Comparison of ENCODE assay signal across 1 cellular context in the genomic region with DNA sequence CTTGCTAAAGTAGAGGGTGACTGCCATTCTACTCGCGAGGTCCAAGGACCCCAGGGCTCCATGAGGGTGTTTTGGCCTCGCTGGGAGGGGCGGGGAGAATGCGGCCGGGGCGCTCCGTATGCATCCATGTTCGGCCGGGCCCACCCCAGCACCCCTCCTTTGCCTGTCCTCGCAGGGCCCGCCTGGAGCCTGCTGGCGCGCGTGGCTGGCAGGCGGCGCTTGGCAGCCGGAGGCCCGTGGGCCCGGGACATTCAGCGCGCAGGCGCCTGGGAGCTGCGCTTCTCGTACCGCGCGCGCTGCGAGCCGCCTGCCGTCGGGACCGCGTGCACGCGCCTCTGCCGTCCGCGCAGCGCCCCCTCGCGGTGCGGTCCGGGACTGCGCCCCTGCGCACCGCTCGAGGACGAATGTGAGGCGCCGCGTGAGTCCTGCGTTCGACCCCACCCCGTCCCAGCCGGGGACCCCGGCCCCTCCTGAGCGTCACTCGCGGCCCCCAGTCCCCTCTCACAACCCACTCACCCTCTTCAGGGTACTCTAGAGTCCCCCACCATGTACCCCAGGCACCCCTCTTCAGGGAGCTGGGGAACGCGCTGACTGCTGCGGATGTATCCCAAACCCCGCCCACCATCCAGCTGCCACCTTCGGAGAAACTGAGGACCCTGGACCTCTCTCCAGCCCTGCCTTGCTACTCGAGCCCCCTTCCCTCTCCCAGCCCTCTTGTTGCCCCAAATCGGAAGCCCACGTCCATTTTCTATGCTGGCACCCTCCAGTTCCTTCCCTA.
TF ChIP-seq lines count a peak whose summit lies in the region.

No MANE protein-coding gene starts in this region.

TF ChIP-seq in K562, 482 proteins besides CTCF, POLR2A, EP300 and RAD21 (continued from another document and continues in another):
- TF ChIP-seq, protein P1, sequence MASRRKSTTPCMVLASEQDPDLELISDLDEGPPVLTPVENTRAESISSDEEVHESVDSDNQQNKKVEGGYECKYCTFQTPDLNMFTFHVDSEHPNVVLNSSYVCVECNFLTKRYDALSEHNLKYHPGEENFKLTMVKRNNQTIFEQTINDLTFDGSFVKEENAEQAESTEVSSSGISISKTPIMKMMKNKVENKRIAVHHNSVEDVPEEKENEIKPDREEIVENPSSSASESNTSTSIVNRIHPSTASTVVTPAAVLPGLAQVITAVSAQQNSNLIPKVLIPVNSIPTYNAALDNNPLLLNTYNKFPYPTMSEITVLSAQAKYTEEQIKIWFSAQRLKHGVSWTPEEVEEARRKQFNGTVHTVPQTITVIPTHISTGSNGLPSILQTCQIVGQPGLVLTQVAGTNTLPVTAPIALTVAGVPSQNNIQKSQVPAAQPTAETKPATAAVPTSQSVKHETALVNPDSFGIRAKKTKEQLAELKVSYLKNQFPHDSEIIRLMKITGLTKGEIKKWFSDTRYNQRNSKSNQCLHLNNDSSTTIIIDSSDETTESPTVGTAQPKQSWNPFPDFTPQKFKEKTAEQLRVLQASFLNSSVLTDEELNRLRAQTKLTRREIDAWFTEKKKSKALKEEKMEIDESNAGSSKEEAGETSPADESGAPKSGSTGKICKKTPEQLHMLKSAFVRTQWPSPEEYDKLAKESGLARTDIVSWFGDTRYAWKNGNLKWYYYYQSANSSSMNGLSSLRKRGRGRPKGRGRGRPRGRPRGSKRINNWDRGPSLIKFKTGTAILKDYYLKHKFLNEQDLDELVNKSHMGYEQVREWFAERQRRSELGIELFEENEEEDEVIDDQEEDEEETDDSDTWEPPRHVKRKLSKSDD (conservative IDR thresholded peaks at IDR 0.05; ENCODE audit: low read length) = 0 out of 2 replicates have a peak, but pooled peaks have one; percentile 24
- TF ChIP-seq, protein P2, sequence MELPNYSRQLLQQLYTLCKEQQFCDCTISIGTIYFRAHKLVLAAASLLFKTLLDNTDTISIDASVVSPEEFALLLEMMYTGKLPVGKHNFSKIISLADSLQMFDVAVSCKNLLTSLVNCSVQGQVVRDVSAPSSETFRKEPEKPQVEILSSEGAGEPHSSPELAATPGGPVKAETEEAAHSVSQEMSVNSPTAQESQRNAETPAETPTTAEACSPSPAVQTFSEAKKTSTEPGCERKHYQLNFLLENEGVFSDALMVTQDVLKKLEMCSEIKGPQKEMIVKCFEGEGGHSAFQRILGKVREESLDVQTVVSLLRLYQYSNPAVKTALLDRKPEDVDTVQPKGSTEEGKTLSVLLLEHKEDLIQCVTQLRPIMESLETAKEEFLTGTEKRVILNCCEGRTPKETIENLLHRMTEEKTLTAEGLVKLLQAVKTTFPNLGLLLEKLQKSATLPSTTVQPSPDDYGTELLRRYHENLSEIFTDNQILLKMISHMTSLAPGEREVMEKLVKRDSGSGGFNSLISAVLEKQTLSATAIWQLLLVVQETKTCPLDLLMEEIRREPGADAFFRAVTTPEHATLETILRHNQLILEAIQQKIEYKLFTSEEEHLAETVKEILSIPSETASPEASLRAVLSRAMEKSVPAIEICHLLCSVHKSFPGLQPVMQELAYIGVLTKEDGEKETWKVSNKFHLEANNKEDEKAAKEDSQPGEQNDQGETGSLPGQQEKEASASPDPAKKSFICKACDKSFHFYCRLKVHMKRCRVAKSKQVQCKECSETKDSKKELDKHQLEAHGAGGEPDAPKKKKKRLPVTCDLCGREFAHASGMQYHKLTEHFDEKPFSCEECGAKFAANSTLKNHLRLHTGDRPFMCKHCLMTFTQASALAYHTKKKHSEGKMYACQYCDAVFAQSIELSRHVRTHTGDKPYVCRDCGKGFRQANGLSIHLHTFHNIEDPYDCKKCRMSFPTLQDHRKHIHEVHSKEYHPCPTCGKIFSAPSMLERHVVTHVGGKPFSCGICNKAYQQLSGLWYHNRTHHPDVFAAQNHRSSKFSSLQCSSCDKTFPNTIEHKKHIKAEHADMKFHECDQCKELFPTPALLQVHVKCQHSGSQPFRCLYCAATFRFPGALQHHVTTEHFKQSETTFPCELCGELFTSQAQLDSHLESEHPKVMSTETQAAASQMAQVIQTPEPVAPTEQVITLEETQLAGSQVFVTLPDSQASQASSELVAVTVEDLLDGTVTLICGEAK (IDR thresholded peaks at IDR 0.05) = no peak
- TF ChIP-seq, protein P2 (CRISPR knock-in tag; IDR thresholded peaks at IDR 0.05) = peak; percentile 67
- peak; percentile 75 for TF ChIP-seq SMAD4 (CRISPR knock-in tag; conservative IDR thresholded peaks at IDR 0.05)
- TF ChIP-seq, protein P3, sequence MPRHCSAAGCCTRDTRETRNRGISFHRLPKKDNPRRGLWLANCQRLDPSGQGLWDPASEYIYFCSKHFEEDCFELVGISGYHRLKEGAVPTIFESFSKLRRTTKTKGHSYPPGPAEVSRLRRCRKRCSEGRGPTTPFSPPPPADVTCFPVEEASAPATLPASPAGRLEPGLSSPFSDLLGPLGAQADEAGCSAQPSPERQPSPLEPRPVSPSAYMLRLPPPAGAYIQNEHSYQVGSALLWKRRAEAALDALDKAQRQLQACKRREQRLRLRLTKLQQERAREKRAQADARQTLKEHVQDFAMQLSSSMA (CRISPR knock-in tag; IDR thresholded peaks at IDR 0.05) = no peak
- TF ChIP-seq, protein P4, sequence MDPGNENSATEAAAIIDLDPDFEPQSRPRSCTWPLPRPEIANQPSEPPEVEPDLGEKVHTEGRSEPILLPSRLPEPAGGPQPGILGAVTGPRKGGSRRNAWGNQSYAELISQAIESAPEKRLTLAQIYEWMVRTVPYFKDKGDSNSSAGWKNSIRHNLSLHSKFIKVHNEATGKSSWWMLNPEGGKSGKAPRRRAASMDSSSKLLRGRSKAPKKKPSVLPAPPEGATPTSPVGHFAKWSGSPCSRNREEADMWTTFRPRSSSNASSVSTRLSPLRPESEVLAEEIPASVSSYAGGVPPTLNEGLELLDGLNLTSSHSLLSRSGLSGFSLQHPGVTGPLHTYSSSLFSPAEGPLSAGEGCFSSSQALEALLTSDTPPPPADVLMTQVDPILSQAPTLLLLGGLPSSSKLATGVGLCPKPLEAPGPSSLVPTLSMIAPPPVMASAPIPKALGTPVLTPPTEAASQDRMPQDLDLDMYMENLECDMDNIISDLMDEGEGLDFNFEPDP (CRISPR knock-in tag; IDR thresholded peaks at IDR 0.05) = no peak
- TF ChIP-seq TCF3 (CRISPR knock-in tag; IDR thresholded peaks at IDR 0.05) = peak; percentile 46
- no peak for TF ChIP-seq CHD4 (IDR thresholded peaks at IDR 0.05; ENCODE audit: insufficient read depth, insufficient replicate concordance, low read depth, low read length, poor library complexity, severe bottlenecking)
- TF ChIP-seq, protein P5, sequence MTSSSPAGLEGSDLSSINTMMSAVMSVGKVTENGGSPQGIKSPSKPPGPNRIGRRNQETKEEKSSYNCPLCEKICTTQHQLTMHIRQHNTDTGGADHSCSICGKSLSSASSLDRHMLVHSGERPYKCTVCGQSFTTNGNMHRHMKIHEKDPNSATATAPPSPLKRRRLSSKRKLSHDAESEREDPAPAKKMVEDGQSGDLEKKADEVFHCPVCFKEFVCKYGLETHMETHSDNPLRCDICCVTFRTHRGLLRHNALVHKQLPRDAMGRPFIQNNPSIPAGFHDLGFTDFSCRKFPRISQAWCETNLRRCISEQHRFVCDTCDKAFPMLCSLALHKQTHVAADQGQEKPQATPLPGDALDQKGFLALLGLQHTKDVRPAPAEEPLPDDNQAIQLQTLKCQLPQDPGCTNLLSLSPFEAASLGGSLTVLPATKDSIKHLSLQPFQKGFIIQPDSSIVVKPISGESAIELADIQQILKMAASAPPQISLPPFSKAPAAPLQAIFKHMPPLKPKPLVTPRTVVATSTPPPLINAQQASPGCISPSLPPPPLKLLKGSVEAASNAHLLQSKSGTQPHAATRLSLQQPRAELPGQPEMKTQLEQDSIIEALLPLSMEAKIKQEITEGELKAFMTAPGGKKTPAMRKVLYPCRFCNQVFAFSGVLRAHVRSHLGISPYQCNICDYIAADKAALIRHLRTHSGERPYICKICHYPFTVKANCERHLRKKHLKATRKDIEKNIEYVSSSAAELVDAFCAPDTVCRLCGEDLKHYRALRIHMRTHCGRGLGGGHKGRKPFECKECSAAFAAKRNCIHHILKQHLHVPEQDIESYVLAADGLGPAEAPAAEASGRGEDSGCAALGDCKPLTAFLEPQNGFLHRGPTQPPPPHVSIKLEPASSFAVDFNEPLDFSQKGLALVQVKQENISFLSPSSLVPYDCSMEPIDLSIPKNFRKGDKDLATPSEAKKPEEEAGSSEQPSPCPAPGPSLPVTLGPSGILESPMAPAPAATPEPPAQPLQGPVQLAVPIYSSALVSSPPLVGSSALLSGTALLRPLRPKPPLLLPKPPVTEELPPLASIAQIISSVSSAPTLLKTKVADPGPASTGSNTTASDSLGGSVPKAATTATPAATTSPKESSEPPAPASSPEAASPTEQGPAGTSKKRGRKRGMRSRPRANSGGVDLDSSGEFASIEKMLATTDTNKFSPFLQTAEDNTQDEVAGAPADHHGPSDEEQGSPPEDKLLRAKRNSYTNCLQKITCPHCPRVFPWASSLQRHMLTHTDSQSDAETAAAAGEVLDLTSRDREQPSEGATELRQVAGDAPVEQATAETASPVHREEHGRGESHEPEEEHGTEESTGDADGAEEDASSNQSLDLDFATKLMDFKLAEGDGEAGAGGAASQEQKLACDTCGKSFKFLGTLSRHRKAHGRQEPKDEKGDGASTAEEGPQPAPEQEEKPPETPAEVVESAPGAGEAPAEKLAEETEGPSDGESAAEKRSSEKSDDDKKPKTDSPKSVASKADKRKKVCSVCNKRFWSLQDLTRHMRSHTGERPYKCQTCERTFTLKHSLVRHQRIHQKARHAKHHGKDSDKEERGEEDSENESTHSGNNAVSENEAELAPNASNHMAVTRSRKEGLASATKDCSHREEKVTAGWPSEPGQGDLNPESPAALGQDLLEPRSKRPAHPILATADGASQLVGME (CRISPR knock-in tag; IDR thresholded peaks at IDR 0.05) = no peak
- TF ChIP-seq, protein P6, sequence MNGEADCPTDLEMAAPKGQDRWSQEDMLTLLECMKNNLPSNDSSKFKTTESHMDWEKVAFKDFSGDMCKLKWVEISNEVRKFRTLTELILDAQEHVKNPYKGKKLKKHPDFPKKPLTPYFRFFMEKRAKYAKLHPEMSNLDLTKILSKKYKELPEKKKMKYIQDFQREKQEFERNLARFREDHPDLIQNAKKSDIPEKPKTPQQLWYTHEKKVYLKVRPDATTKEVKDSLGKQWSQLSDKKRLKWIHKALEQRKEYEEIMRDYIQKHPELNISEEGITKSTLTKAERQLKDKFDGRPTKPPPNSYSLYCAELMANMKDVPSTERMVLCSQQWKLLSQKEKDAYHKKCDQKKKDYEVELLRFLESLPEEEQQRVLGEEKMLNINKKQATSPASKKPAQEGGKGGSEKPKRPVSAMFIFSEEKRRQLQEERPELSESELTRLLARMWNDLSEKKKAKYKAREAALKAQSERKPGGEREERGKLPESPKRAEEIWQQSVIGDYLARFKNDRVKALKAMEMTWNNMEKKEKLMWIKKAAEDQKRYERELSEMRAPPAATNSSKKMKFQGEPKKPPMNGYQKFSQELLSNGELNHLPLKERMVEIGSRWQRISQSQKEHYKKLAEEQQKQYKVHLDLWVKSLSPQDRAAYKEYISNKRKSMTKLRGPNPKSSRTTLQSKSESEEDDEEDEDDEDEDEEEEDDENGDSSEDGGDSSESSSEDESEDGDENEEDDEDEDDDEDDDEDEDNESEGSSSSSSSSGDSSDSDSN (IDR thresholded peaks at IDR 0.05; ENCODE audit: borderline replicate concordance in 1 of 2, low read depth in 2 of 2, low read length in 2 of 2) = no peak
- no peak for TF ChIP-seq MCM2 (IDR thresholded peaks at IDR 0.05; ENCODE audit: low read depth)
- peak; percentile 31; the same call in 1 of the 2 replicates for TF ChIP-seq SMC3 (conservative IDR thresholded peaks at IDR 0.05; ENCODE audit: insufficient read depth, low read depth, low read length)
- peak; percentile 44 to 64; a peak in 3 of 4 replicates for TF ChIP-seq MAZ (CRISPR knock-in tag; conservative IDR thresholded peaks at IDR 0.05 in 1 of 2, IDR thresholded peaks at IDR 0.05 in 1 of 2)
- no peak for TF ChIP-seq FOS (IDR thresholded peaks at IDR 0.05; ENCODE audit: extremely low read depth, insufficient read length)
- no peak for TF ChIP-seq SIN3A (IDR thresholded peaks at IDR 0.05; ENCODE audit: borderline replicate concordance in 2 of 2, control insufficient read depth in 1 of 2, low read depth in 2 of 2, low read length in 2 of 2)
- TF ChIP-seq, protein P7, sequence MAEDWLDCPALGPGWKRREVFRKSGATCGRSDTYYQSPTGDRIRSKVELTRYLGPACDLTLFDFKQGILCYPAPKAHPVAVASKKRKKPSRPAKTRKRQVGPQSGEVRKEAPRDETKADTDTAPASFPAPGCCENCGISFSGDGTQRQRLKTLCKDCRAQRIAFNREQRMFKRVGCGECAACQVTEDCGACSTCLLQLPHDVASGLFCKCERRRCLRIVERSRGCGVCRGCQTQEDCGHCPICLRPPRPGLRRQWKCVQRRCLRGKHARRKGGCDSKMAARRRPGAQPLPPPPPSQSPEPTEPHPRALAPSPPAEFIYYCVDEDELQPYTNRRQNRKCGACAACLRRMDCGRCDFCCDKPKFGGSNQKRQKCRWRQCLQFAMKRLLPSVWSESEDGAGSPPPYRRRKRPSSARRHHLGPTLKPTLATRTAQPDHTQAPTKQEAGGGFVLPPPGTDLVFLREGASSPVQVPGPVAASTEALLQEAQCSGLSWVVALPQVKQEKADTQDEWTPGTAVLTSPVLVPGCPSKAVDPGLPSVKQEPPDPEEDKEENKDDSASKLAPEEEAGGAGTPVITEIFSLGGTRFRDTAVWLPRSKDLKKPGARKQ (CRISPR knock-in tag; IDR thresholded peaks at IDR 0.05) = no peak
- no peak for TF ChIP-seq ZNF583 (CRISPR knock-in tag; IDR thresholded peaks at IDR 0.05)
- no peak for TF ChIP-seq SMARCA5 (IDR thresholded peaks at IDR 0.05)
- TF ChIP-seq ZNF695 (CRISPR knock-in tag; IDR thresholded peaks at IDR 0.05) = no peak
- no peak for TF ChIP-seq MIER1 (IDR thresholded peaks at IDR 0.05; ENCODE audit: low read depth)
